In genomic region chr12:113090740-113091139, GRCh38 we compare ENCODE assay signal across 25 cellular contexts. TPM values are rescaled to one million over a fixed set of nuclear protein-coding genes. Genes with fewer than 3 reads are reported as not detected.
DNase-seq lines count a peak whose midpoint lies in the region; ATAC-seq and TF ChIP-seq lines count a peak whose summit lies in the region.
"Had no signal": no experiment of that assay in that cellular context is flagged by ENCODE, and none has a peak within 500 bp of the region (broad histone marks: within the 10 kb centered on the region; RNA-seq: fewer than 3 reads in every experiment).

No MANE protein-coding gene starts in this region.

- ATAC-seq in T-cell (replicated peaks in 1 of 4) (no peak), heart left ventricle (no peak), GM19452 (IDR thresholded peaks at IDR 0.05; ENCODE audit: unreplicated experiment) (no peak)
- ATAC-seq: upper lobe of right lung had no signal

- H3K27me3 ChIP-seq in heart left ventricle, result peaks cover 2 to 56% (median 19%) of the 10 kb centered on the region in 9 donors
- H3K27me3 ChIP-seq: MG63, SJSA1 had no signal

- no peak overlapping the region for H3K4me3 ChIP-seq in heart left ventricle
- H3K4me3 ChIP-seq: MG63, SJSA1, upper lobe of right lung had no signal

- no peaks in the 10 kb centered on the region for H3K9me3 ChIP-seq in heart left ventricle
- H3K9me3 ChIP-seq: MG63, SJSA1, upper lobe of right lung had no signal

- no peak overlapping the region for H3K27ac ChIP-seq in heart left ventricle
- H3K27ac ChIP-seq: SJSA1, upper lobe of right lung had no signal

- peaks cover 0 to 10% (median 0%) of the 10 kb centered on the region in 12 donors for H3K4me1 ChIP-seq in heart left ventricle
- H3K4me1 ChIP-seq: SJSA1 had no signal

- WGBS in heart left ventricle, 4 donors, result 73 to 79% (median 77%) methylated on average over 20 to 21 of the region's 21 CpGs

- POLR2A ChIA-PET in T-cell (lab: Charles Lee), result no interaction called here

- TF ChIP-seq CTCF in heart left ventricle (IDR thresholded peaks at IDR 0.05) (no peak), mesothelial cell of epicardium (IDR thresholded peaks at IDR 0.05; ENCODE audit: unreplicated experiment) (no peak)

- intact Hi-C loops in head of caudate nucleus (cut with DNase I) (no loop called here), heart left ventricle (cut with DNase I) (no loop called here)

- H3K27me3 Mint-ChIP-seq in activated naive CD4-positive, alpha-beta T cell treated with anti-CD3 and anti-CD28 coated beads, Interleukin-2, amount 50 U/mL, for 24 hours, result no peaks in the 10 kb centered on the region
- H3K27me3 Mint-ChIP-seq in T-cell (no peaks in the 10 kb centered on the region), mesothelial cell of epicardium (ENCODE audit: low read depth) (peaks cover 75% of the 10 kb centered on the region)
- H3K27me3 Mint-ChIP-seq: activated CD4-positive, alpha-beta T cell treated with anti-CD3 and anti-CD28 coated beads, Interleukin-2, amount 10 ng/mL, durations not matched to agents 24 days and 14 days; activated naive CD8-positive, alpha-beta T cell; IgD-negative memory B cell had no signal

- TF ChIP-seq POLR2A in heart left ventricle (IDR thresholded peaks at IDR 0.05), result no peak

- H3K36me3 ChIP-seq in heart left ventricle, result no peaks in the 10 kb centered on the region
- H3K36me3 ChIP-seq: MG63, SJSA1, upper lobe of right lung had no signal

- peaks cover 3% of the 10 kb centered on the region for H3K36me3 Mint-ChIP-seq in activated naive CD4-positive, alpha-beta T cell treated with anti-CD3 and anti-CD28 coated beads, Interleukin-2, amount 50 U/mL, for 24 hours
- H3K36me3 Mint-ChIP-seq in T-cell, result peaks cover 4% of the 10 kb centered on the region
- no peaks in the 10 kb centered on the region for H3K36me3 Mint-ChIP-seq in mesothelial cell of epicardium
- H3K36me3 Mint-ChIP-seq: activated naive CD8-positive, alpha-beta T cell; IgD-negative memory B cell had no signal

- H3K9me3 Mint-ChIP-seq in activated naive CD4-positive, alpha-beta T cell treated with anti-CD3 and anti-CD28 coated beads, Interleukin-2, amount 50 U/mL, for 24 hours, result no peaks in the 10 kb centered on the region
- no peaks in the 10 kb centered on the region for H3K9me3 Mint-ChIP-seq in T-cell
- H3K9me3 Mint-ChIP-seq in mesothelial cell of epicardium, result no peaks in the 10 kb centered on the region
- H3K9me3 Mint-ChIP-seq: activated CD4-positive, alpha-beta T cell treated with anti-CD3 and anti-CD28 coated beads, Interleukin-2, amount 10 ng/mL, durations not matched to agents 24 days and 14 days; IgD-negative memory B cell; T-helper 1 cell treated with Interleukin-12 subunit alpha and Interleukin-12 subunit beta and Interleukin-4 antibody, amounts not matched to agents 30 μg/mL and 1 μg/mL, for 36 hours had no signal

- DNase-seq in activated naive CD4-positive, alpha-beta T cell treated with anti-CD3 and anti-CD28 coated beads, Interleukin-2, amount 50 U/mL, for 16 hours, result no peak
- DNase-seq in T-cell (no peak), head of caudate nucleus (peak in 39 of 42 donors; percentile 17 to 77 (median 50)), heart left ventricle (no peak), mesothelial cell of epicardium (ENCODE audit: low spot score in 2 of 2, unreplicated experiment in 2 of 2) (no peak), NCI-H1092 (lab: John Stamatoyannopoulos, UW) (no peak)
- DNase-seq: activated CD4-positive, alpha-beta T cell treated with anti-CD3 and anti-CD28 coated beads, Interleukin-2, amount 10 ng/mL, durations not matched to agents 24 days and 14 days; central memory CD4-positive, alpha-beta T cell; dermis blood vessel endothelial cell; EL; MG63; NCI-H1436; NCI-H510A; upper lobe of right lung had no signal

- no peak overlapping the region for H3K4me3 Mint-ChIP-seq in activated naive CD4-positive, alpha-beta T cell treated with anti-CD3 and anti-CD28 coated beads, Interleukin-2, amount 50 U/mL, for 24 hours
- H3K4me3 Mint-ChIP-seq in T-cell (peak overlapping the region in 1 of 3 donors; percentile 75), mesothelial cell of epicardium (no peak overlapping the region)
- H3K4me3 Mint-ChIP-seq: activated CD4-positive, alpha-beta T cell treated with anti-CD3 and anti-CD28 coated beads, Interleukin-2, amount 10 ng/mL, durations not matched to agents 24 days and 14 days; activated naive CD8-positive, alpha-beta T cell; T-helper 1 cell treated with Interleukin-12 subunit alpha and Interleukin-12 subunit beta and Interleukin-4 antibody, amounts not matched to agents 30 μg/mL and 1 μg/mL, for 36 hours had no signal

- CTCF ChIA-PET in T-cell (lab: Charles Lee), result no interaction called here

- peak overlapping the region; percentile 75 for H3K27ac Mint-ChIP-seq in activated naive CD4-positive, alpha-beta T cell treated with anti-CD3 and anti-CD28 coated beads, Interleukin-2, amount 50 U/mL, for 24 hours
- peak overlapping the region; percentile 42 to 43 for H3K27ac Mint-ChIP-seq in T-cell
- no peak overlapping the region for H3K27ac Mint-ChIP-seq in mesothelial cell of epicardium
- H3K27ac Mint-ChIP-seq: activated CD4-positive, alpha-beta T cell treated with anti-CD3 and anti-CD28 coated beads, Interleukin-2, amount 10 ng/mL, durations not matched to agents 24 days and 14 days; activated naive CD8-positive, alpha-beta T cell; T-helper 1 cell treated with Interleukin-12 subunit alpha and Interleukin-12 subunit beta and Interleukin-4 antibody, amounts not matched to agents 30 μg/mL and 1 μg/mL, for 36 hours had no signal

- H3K4me1 Mint-ChIP-seq in activated naive CD4-positive, alpha-beta T cell treated with anti-CD3 and anti-CD28 coated beads, Interleukin-2, amount 50 U/mL, for 24 hours, result peaks cover 86% of the 10 kb centered on the region
- H3K4me1 Mint-ChIP-seq in T-cell, result peaks cover 78 to 88% (median 85%) of the 10 kb centered on the region in 3 donors
- peaks cover 7% of the 10 kb centered on the region for H3K4me1 Mint-ChIP-seq in mesothelial cell of epicardium

RNA-seq across cellular contexts. Expression of gene DTX1, which starts 34.2 kb away (rescaled TPM):
- 10 to 100 TPM in 3 of 5 donors, 1 to 10 TPM in 2; 5.6 to 12.0 (median 10.4) TPM for total RNA-seq in T-cell
- total RNA-seq in heart left ventricle, result 1 to 10 TPM; 1.2 to 3.2 (median 2.4) TPM
- polyA plus RNA-seq in heart left ventricle, result 1 to 10 TPM in 1 of 2 donors, under 1 TPM in 1; 0.50 to 1.2 TPM
- 1.2 to 1.6 TPM (median 1.4 TPM) in 3 replicates for total RNA-seq in mesothelial cell of epicardium
- total RNA-seq: SJSA1 had no signal

RNA-seq across cellular contexts. Expression of gene RASAL1, which starts 44.8 kb away (rescaled TPM):
- total RNA-seq in T-cell (1 to 10 TPM in 2 of 5 donors, under 1 TPM in 3; 0.43 to 2.9 (median 0.85) TPM), heart left ventricle (not detected), mesothelial cell of epicardium (0.61 to 1.2 TPM (median 0.65 TPM) in 3 replicates)
- polyA plus RNA-seq in heart left ventricle, result not detected
- total RNA-seq: A172, endothelial cell of umbilical vein, lung microvascular endothelial cell, SJSA1, skeletal muscle tissue had no signal
- polyA plus RNA-seq: endothelial cell of umbilical vein, IgD-negative memory B cell had no signal

RNA-seq across cellular contexts. Expression of gene CFAP73, which starts 58.8 kb away (rescaled TPM):
- total RNA-seq in T-cell, result under 1 TPM in 2 of 5 donors, not detected in 3; 0.25 to 0.69 TPM
- total RNA-seq in heart left ventricle, result not detected
- polyA plus RNA-seq in heart left ventricle, result under 1 TPM; 0.04 to 0.11 TPM
- total RNA-seq in mesothelial cell of epicardium, result not detected in 3 replicates
- total RNA-seq: activated CD4-positive, alpha-beta T cell treated with anti-CD3 and anti-CD28 coated beads, Interleukin-2, amount 10 ng/mL, durations not matched to agents 24 days and 14 days; astrocyte; dermis blood vessel endothelial cell; endothelial cell of umbilical vein; lung microvascular endothelial cell; SJSA1; skeletal muscle tissue; upper lobe of right lung had no signal
- polyA plus RNA-seq: endothelial cell of umbilical vein, IgD-negative memory B cell had no signal

Comparison
In these comparisons a context has a peak if more than half of its experiments do, and no peak if none do; other contexts are left out.
1. DNase-seq: peak in head of caudate nucleus (39 of 42); none in activated naive CD4-positive, alpha-beta T cell treated with anti-CD3 and anti-CD28 coated beads, Interleukin-2, amount 50 U/mL, for 16 hours (single experiment), T-cell (0 of 34), heart left ventricle (0 of 5), mesothelial cell of epicardium (0 of 2) and NCI-H1092 (single experiment).